Comparison of ENCODE assay signal across 1 cellular context in the genomic region with DNA sequence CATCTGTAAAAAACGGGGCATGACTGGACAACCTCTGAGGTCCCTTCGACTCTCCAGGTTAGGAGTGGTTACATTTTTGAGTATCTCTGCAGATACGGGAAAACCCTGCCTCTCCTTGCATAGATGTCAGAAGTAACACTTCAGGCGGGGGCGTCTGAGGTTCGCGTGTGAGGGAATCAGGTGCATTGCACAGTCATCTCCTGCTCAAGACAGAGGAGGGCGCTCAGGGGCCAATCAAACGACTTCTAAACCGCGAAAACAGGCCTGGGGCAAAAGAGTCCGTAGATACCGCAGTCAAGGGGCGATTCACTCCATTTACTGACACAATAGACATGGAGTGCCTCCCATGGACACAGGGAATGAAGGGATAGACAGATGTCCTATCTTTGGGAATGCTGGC.
TF ChIP-seq lines count a peak whose summit lies in the region.

No MANE protein-coding gene starts in this region.

TF ChIP-seq in GM23338, 12 proteins besides CTCF, POLR2A, EP300 and RAD21 (continued from another document):
- TF ChIP-seq REST (IDR thresholded peaks at IDR 0.05; ENCODE audit: unreplicated experiment) (no peak), ETS1 (IDR thresholded peaks at IDR 0.05) (no peak)
